12 cellular contexts compared by ENCODE assay signal in genomic region chr2:118808429-118808809, GRCh38. TPM values are rescaled to one million over a fixed set of nuclear protein-coding genes. Genes with fewer than 3 reads are reported as not detected.
DNase-seq lines count a peak whose midpoint lies in the region; ATAC-seq, FAIRE-seq and TF ChIP-seq lines count a peak whose summit lies in the region.
"Had no signal": no experiment of that assay in that cellular context is flagged by ENCODE, and none has a peak within 500 bp of the region (broad histone marks: within the 10 kb centered on the region; RNA-seq: fewer than 3 reads in every experiment).

No MANE protein-coding gene starts in this region.

- ATAC-seq in activated T-helper 17 cell treated with anti-CD3 and anti-CD28 coated beads, Interleukin-2, amount 50 U/mL, for 72 hours (replicated peaks), result no peak
- ATAC-seq: Panc1 had no signal

- no peak for DNase-seq in activated T-cell treated with anti-CD3 and anti-CD28 coated beads, Interleukin-2, amount 50 U/mL, for 24 hours
- no peak for DNase-seq in activated T-cell treated with anti-CD3 and anti-CD28 coated beads, Interleukin-2, amount 50 U/mL, for 48 hours
- DNase-seq in iPS-NIHi7 (ENCODE audit: extremely low spot score) (peak; percentile 57), small intestine (peak; percentile 8), smooth muscle cell (lab: John Stamatoyannopoulos, UW; ENCODE audit: unreplicated experiment) (no peak), SHP77 (lab: John Stamatoyannopoulos, UW) (no peak), NCI-H2171 treated with DMSO at 0.1 percent for 48 hours (lab: John Stamatoyannopoulos, UW) (no peak)

- H3K9me3 Mint-ChIP-seq in activated T-cell treated with anti-CD3 and anti-CD28 coated beads, Interleukin-2, amount 50 U/mL, for 24 hours, result no peaks in the 10 kb centered on the region
- no peaks in the 10 kb centered on the region for H3K9me3 Mint-ChIP-seq in activated T-helper 17 cell treated with anti-CD3 and anti-CD28 coated beads, Interleukin-2, amount 50 U/mL, for 72 hours

- H3K4me3 ChIP-seq in small intestine (ENCODE audit: low read depth in 1 of 2, low read length in 2 of 2) (peak overlapping the region in 1 of 2 donors; percentile 7), smooth muscle cell (no peak overlapping the region)

- H3K9me3 ChIP-seq in small intestine (ENCODE audit: control insufficient read depth, low read depth) (no peaks in the 10 kb centered on the region), smooth muscle cell (replicated peaks; ENCODE audit: low read depth) (no peaks in the 10 kb centered on the region)

- peaks cover 75% of the 10 kb centered on the region for H3K27me3 Mint-ChIP-seq in activated T-cell treated with anti-CD3 and anti-CD28 coated beads, Interleukin-2, amount 50 U/mL, for 24 hours
- peaks cover 53% of the 10 kb centered on the region for H3K27me3 Mint-ChIP-seq in activated T-helper 17 cell treated with anti-CD3 and anti-CD28 coated beads, Interleukin-2, amount 50 U/mL, for 72 hours

- no peak overlapping the region for H3K27ac Mint-ChIP-seq in activated T-cell treated with anti-CD3 and anti-CD28 coated beads, Interleukin-2, amount 50 U/mL, for 24 hours
- H3K27ac Mint-ChIP-seq in activated T-helper 17 cell treated with anti-CD3 and anti-CD28 coated beads, Interleukin-2, amount 50 U/mL, for 72 hours, result no peak overlapping the region

- 7 to 13% (median 9%) methylated on average over 16 of the region's 16 CpGs for WGBS in small intestine, 3 donors
- WGBS in smooth muscle cell (ENCODE audit: low lambda C conversion rate), result 36% methylated on average over 16 of the region's 16 CpGs

- no peaks in the 10 kb centered on the region for H3K36me3 Mint-ChIP-seq in activated T-cell treated with anti-CD3 and anti-CD28 coated beads, Interleukin-2, amount 50 U/mL, for 24 hours (ENCODE audit: low read depth)
- H3K36me3 Mint-ChIP-seq in activated T-helper 17 cell treated with anti-CD3 and anti-CD28 coated beads, Interleukin-2, amount 50 U/mL, for 72 hours (ENCODE audit: low read depth), result no peaks in the 10 kb centered on the region

- H3K4me1 ChIP-seq in small intestine (ENCODE audit: control insufficient read depth in 2 of 2, insufficient read depth in 1 of 2, low read depth in 1 of 2, low read length in 1 of 2), result no peaks in the 10 kb centered on the region
- H3K4me1 ChIP-seq in smooth muscle cell (ENCODE audit: low read depth), result peaks cover 38% of the 10 kb centered on the region

- peaks cover 9% of the 10 kb centered on the region for H3K4me1 Mint-ChIP-seq in activated T-cell treated with anti-CD3 and anti-CD28 coated beads, Interleukin-2, amount 50 U/mL, for 24 hours (ENCODE audit: low read depth)
- H3K4me1 Mint-ChIP-seq in activated T-helper 17 cell treated with anti-CD3 and anti-CD28 coated beads, Interleukin-2, amount 50 U/mL, for 72 hours, result no peaks in the 10 kb centered on the region

- TF ChIP-seq CTCF in smooth muscle cell (IDR thresholded peaks at IDR 0.05; ENCODE audit: borderline replicate concordance, insufficient read depth, poor library complexity, severe bottlenecking), result no peak

- H3F3A ChIP-seq in smooth muscle cell (ENCODE audit: low read depth), result no peaks in the 10 kb centered on the region

- no peaks in the 10 kb centered on the region for H3K36me3 ChIP-seq in small intestine (ENCODE audit: control insufficient read depth in 2 of 2, insufficient read depth in 2 of 2, low read length in 2 of 2)
- no peaks in the 10 kb centered on the region for H3K36me3 ChIP-seq in smooth muscle cell (ENCODE audit: low read depth)

- FAIRE-seq in small intestine (lab: Jason Lieb, UNC), result no peak

- no peaks in the 10 kb centered on the region for H3K79me2 ChIP-seq in smooth muscle cell (ENCODE audit: low read depth)

- peak overlapping the region; percentile 25 for H3K4me3 Mint-ChIP-seq in activated T-cell treated with anti-CD3 and anti-CD28 coated beads, Interleukin-2, amount 50 U/mL, for 24 hours
- peak overlapping the region; percentile 21 for H3K4me3 Mint-ChIP-seq in activated T-helper 17 cell treated with anti-CD3 and anti-CD28 coated beads, Interleukin-2, amount 50 U/mL, for 72 hours

- no peak overlapping the region for H3K9ac ChIP-seq in smooth muscle cell (ENCODE audit: low read depth)

- H3K4me2 ChIP-seq in smooth muscle cell, result no peak overlapping the region

- no peak overlapping the region for H3K27ac ChIP-seq in small intestine (ENCODE audit: low read depth in 1 of 2, low read length in 1 of 2)
- H3K27ac ChIP-seq in smooth muscle cell (ENCODE audit: low read depth), result no peak overlapping the region

- H3K27me3 ChIP-seq in small intestine (ENCODE audit: control insufficient read depth in 2 of 2, insufficient read depth in 2 of 2, low read length in 2 of 2) (peaks cover 0 to 32% of the 10 kb centered on the region in 2 donors), smooth muscle cell (ENCODE audit: low read depth) (peaks cover 24% of the 10 kb centered on the region)

- no peak overlapping the region for H2AFZ ChIP-seq in smooth muscle cell (ENCODE audit: low read depth)

- H4K20me1 ChIP-seq in smooth muscle cell (ENCODE audit: low read depth), result no peaks in the 10 kb centered on the region

RNA-seq across cellular contexts. Expression of gene EN1, which starts 39.0 kb away (rescaled TPM):
- total RNA-seq in activated T-helper 17 cell treated with anti-CD3 and anti-CD28 coated beads, Interleukin-2, amount 50 U/mL, for 72 hours, result not detected
- polyA plus RNA-seq in small intestine (not detected), smooth muscle cell (3.4 and 12.9 TPM in 2 replicates)
- 3.0 TPM in 2 replicates for total RNA-seq in smooth muscle cell
- total RNA-seq: activated CD8-positive, alpha-beta memory T cell treated with anti-CD3 and anti-CD28 coated beads for 36 hours; urinary bladder had no signal
- polyA plus RNA-seq: AG04450, urinary bladder had no signal

Comparison
In these comparisons a context has a peak if more than half of its experiments do, and no peak if none do; other contexts are left out.
1. DNase-seq: peak in iPS-NIHi7 (single experiment) and small intestine (single experiment); none in activated T-cell treated with anti-CD3 and anti-CD28 coated beads, Interleukin-2, amount 50 U/mL, for 24 hours (single experiment), activated T-cell treated with anti-CD3 and anti-CD28 coated beads, Interleukin-2, amount 50 U/mL, for 48 hours (0 of 2), smooth muscle cell (single experiment), SHP77 (0 of 2) and NCI-H2171 treated with DMSO at 0.1 percent for 48 hours (single experiment).